Comparison of ENCODE assay signal across 17 cellular contexts in genomic region chr4:1559896-1560650, GRCh38.
"Had no signal": no experiment of that assay in that cellular context is flagged by ENCODE, and none has a peak within 500 bp of the region (broad histone marks: within the 10 kb centered on the region; RNA-seq: fewer than 3 reads in every experiment).

No MANE protein-coding gene starts in this region.

- H3K9me3 Mint-ChIP-seq: activated CD4-positive, alpha-beta memory T cell treated with anti-CD3 and anti-CD28 coated beads, Interleukin-2, amount 10 ng/mL, durations not matched to agents 7 days and 5 days; activated naive CD4-positive, alpha-beta T cell treated with anti-CD3 and anti-CD28 coated beads, Interleukin-2, amount 50 U/mL, for 72 hours; activated T-cell treated with anti-CD3 and anti-CD28 coated beads, Interleukin-2, amount 50 U/mL, for 4 hours; brain; effector memory CD8-positive, alpha-beta T cell; immature natural killer cell; natural killer cell treated with Interleukin-12 subunit alpha and Interleukin-12 subunit beta and Interleukin-15 and Interleukin-18, amount 100 ng/mL, for 72 hours; stimulated activated memory B cell treated with anti-CD40 and anti-IgM and Interleukin-4, amounts not matched to agents 10 μg/mL and 1 μg/mL and 100 μg/mL, for 72 hours had no signal

- H3K4me3 Mint-ChIP-seq: activated CD4-positive, alpha-beta memory T cell treated with anti-CD3 and anti-CD28 coated beads, Interleukin-2, amount 10 ng/mL, durations not matched to agents 7 days and 5 days; activated T-cell treated with anti-CD3 and anti-CD28 coated beads, Interleukin-2, amount 50 U/mL, for 4 hours; effector memory CD8-positive, alpha-beta T cell; immature natural killer cell; natural killer cell treated with Interleukin-12 subunit alpha and Interleukin-12 subunit beta and Interleukin-15 and Interleukin-18, amount 100 ng/mL, for 72 hours; stimulated activated memory B cell treated with anti-CD40 and anti-IgM and Interleukin-4, amounts not matched to agents 10 μg/mL and 1 μg/mL and 100 μg/mL, for 72 hours had no signal

- H3K36me3 Mint-ChIP-seq: activated naive CD4-positive, alpha-beta T cell treated with anti-CD3 and anti-CD28 coated beads, Interleukin-2, amount 50 U/mL, for 72 hours; brain; immature natural killer cell; natural killer cell treated with Interleukin-12 subunit alpha and Interleukin-12 subunit beta and Interleukin-15 and Interleukin-18, amount 100 ng/mL, for 72 hours; stimulated activated memory B cell treated with anti-CD40 and anti-IgM and Interleukin-4, amounts not matched to agents 10 μg/mL and 1 μg/mL and 100 μg/mL, for 72 hours had no signal

- H3K4me1 Mint-ChIP-seq: activated CD4-positive, alpha-beta memory T cell treated with anti-CD3 and anti-CD28 coated beads, Interleukin-2, amount 10 ng/mL, durations not matched to agents 7 days and 5 days; immature natural killer cell had no signal

- H3K27ac Mint-ChIP-seq: activated CD4-positive, alpha-beta memory T cell treated with anti-CD3 and anti-CD28 coated beads, Interleukin-2, amount 10 ng/mL, durations not matched to agents 7 days and 5 days; activated naive CD4-positive, alpha-beta T cell treated with anti-CD3 and anti-CD28 coated beads, Interleukin-2, amount 50 U/mL, for 72 hours; effector memory CD8-positive, alpha-beta T cell; immature natural killer cell; natural killer cell treated with Interleukin-12 subunit alpha and Interleukin-12 subunit beta and Interleukin-15 and Interleukin-18, amount 100 ng/mL, for 72 hours; stimulated activated memory B cell treated with anti-CD40 and anti-IgM and Interleukin-4, amounts not matched to agents 10 μg/mL and 1 μg/mL and 100 μg/mL, for 72 hours had no signal

- H3K4me3 ChIP-seq: heart left ventricle had no signal

- ATAC-seq: activated naive CD4-positive, alpha-beta T cell treated with anti-CD3 and anti-CD28 coated beads, Interleukin-2, amount 50 U/mL, for 72 hours; activated T-cell treated with anti-CD3 and anti-CD28 coated beads, Interleukin-2, amount 50 U/mL, for 4 hours; effector memory CD8-positive, alpha-beta T cell; heart left ventricle; natural killer cell treated with Interleukin-12 subunit alpha and Interleukin-12 subunit beta and Interleukin-15 and Interleukin-18, amount 100 ng/mL, for 72 hours; stimulated activated memory B cell treated with anti-CD40 and anti-IgM and Interleukin-4, amounts not matched to agents 10 μg/mL and 1 μg/mL and 100 μg/mL, for 72 hours had no signal

- DNase-seq: activated CD4-positive, alpha-beta memory T cell treated with anti-CD3 and anti-CD28 coated beads, Interleukin-2, amount 10 ng/mL, durations not matched to agents 7 days and 5 days; activated effector memory CD4-positive, alpha-beta T cell treated with Interleukin-2 at 50 U/mL for 16 hours; activated T-cell treated with anti-CD3 and anti-CD28 coated beads, Interleukin-2, amount 50 U/mL, for 4 hours; amniotic stem cell; cerebellar nuclear complex; dermis blood vessel endothelial cell; effector memory CD8-positive, alpha-beta T cell; heart left ventricle; immature natural killer cell; mesenchymal stem cell; occipital lobe; stimulated activated CD4-positive, alpha-beta T cell treated with anti-CD3 and anti-CD28 coated beads, Interleukin-2, amount 100 ng/mL, for 48 hours; T1000 had no signal
